Comparison of ENCODE assay signal across 15 cellular contexts in genomic region chr5:107874810-107875209, GRCh38.
DNase-seq lines count a peak whose midpoint lies in the region; ATAC-seq and TF ChIP-seq lines count a peak whose summit lies in the region.
"Had no signal": no experiment of that assay in that cellular context is flagged by ENCODE, and none has a peak within 500 bp of the region (broad histone marks: within the 10 kb centered on the region; RNA-seq: fewer than 3 reads in every experiment).

No MANE protein-coding gene starts in this region.

- H4K20me1 ChIP-seq in PC-3 (ENCODE audit: low read length), result no peaks in the 10 kb centered on the region

- no TSS peak for BruUV-seq in PC-3 (replicated peaks; lab: Mats Ljungman, UMichigan)

- H3K9ac ChIP-seq in PC-3 (ENCODE audit: low read length), result no peak overlapping the region

- H3K9me2 ChIP-seq in PC-3 (replicated peaks; ENCODE audit: low read length), result no peaks in the 10 kb centered on the region

- H3K4me1 ChIP-seq in ACC112 (ENCODE audit: control insufficient read depth, insufficient read depth, low read length, unreplicated experiment), result peaks cover 26% of the 10 kb centered on the region
- H3K4me1 ChIP-seq in PC-3 (ENCODE audit: insufficient read depth, low read length), result peaks cover 27% of the 10 kb centered on the region

- no peaks in the 10 kb centered on the region for H3K9me3 ChIP-seq in PC-3 (ENCODE audit: low read length)
- H3K9me3 ChIP-seq: tibial nerve had no signal

- POLR2A ChIA-PET in PC-3 (lab: Charles Lee; ENCODE audit: unreplicated experiment), result no interaction called here

- peak; percentile 62 for ATAC-seq in PC-3
- no peak for ATAC-seq in GM19395 (IDR thresholded peaks at IDR 0.05; ENCODE audit: unreplicated experiment)
- ATAC-seq in HG02610 (IDR thresholded peaks at IDR 0.05; ENCODE audit: unreplicated experiment), result no peak

- CTCF ChIA-PET in PC-3 (lab: Charles Lee), result no interaction called here

- no peak overlapping the region for H3K4me3 ChIP-seq in ACC112 (ENCODE audit: low read depth, low read length)
- H3K4me3 ChIP-seq in PC-3 (ENCODE audit: low read length), result no peak overlapping the region
- H3K4me3 ChIP-seq in foreskin fibroblast (ENCODE audit: low read depth in 1 of 2, low read length in 2 of 2), result no peak overlapping the region
- H3K4me3 ChIP-seq: tibial nerve had no signal

- H3K27ac ChIP-seq in ACC112 (ENCODE audit: low read depth, low read length) (no peak overlapping the region), PC-3 (ENCODE audit: low read length) (no peak overlapping the region)

- H3K36me3 ChIP-seq in ACC112 (ENCODE audit: insufficient read depth, low read length), result no peaks in the 10 kb centered on the region
- no peaks in the 10 kb centered on the region for H3K36me3 ChIP-seq in PC-3 (ENCODE audit: low read depth, low read length)

- peak overlapping the region; percentile 3; the same call in 1 of the 2 replicates for H3K4me2 ChIP-seq in PC-3 (ENCODE audit: low read length)

- H3F3A ChIP-seq in PC-3 (ENCODE audit: low read length, unreplicated experiment), result no peaks in the 10 kb centered on the region

- intact Hi-C loops in PC-3 (cut with micrococcal nuclease), result no loop called here

- no peak for TF ChIP-seq CTCF in PC-3 (conservative IDR thresholded peaks at IDR 0.05; ENCODE audit: low read depth, low read length)
- no peak for TF ChIP-seq CTCF in foreskin fibroblast (IDR thresholded peaks at IDR 0.05; ENCODE audit: low read depth, low read length)

- peak overlapping the region; percentile 44 for H2AFZ ChIP-seq in ACC112 (ENCODE audit: low read length, unreplicated experiment)
- no peak overlapping the region for H2AFZ ChIP-seq in PC-3 (ENCODE audit: low read length)

- DNase-seq in GM03348 (ENCODE audit: low spot score) (peak; percentile 33), PC-3 (peak; percentile 54), foreskin fibroblast (peak; percentile 57 to 72)
- DNase-seq in stimulated activated naive CD4-positive, alpha-beta T cell (lab: John Stamatoyannopoulos, UW), result no peak
- no peak for DNase-seq in activated CD8-positive, alpha-beta memory T cell treated with anti-CD3 and anti-CD28 coated beads for 24 hours
- DNase-seq: activated CD4-positive, alpha-beta T cell treated with anti-CD3 and anti-CD28 coated beads for 48 hours; hypothalamus; NCI-H187; NCI-H524 treated with DMSO at 0.1 percent for 48 hours; occipital lobe; stimulated activated CD4-positive, alpha-beta T cell treated with anti-CD3 and anti-CD28 coated beads, Interleukin-4, amount 100 ng/mL, for 4 hours had no signal

- H3K27me3 ChIP-seq in ACC112 (ENCODE audit: insufficient read depth, low read length) (no peaks in the 10 kb centered on the region), PC-3 (ENCODE audit: low read length) (no peaks in the 10 kb centered on the region)
- H3K27me3 ChIP-seq: tibial nerve had no signal

- H3K79me2 ChIP-seq in ACC112 (ENCODE audit: control insufficient read depth, insufficient read depth, low read length, unreplicated experiment) (no peaks in the 10 kb centered on the region), PC-3 (ENCODE audit: low read length) (no peaks in the 10 kb centered on the region)

Comparison
In these comparisons a context has a peak if more than half of its experiments do, and no peak if none do; other contexts are left out.
1. DNase-seq: peak in GM03348 (single experiment), PC-3 (single experiment) and foreskin fibroblast (2 of 2); none in stimulated activated naive CD4-positive, alpha-beta T cell (0 of 6) and activated CD8-positive, alpha-beta memory T cell treated with anti-CD3 and anti-CD28 coated beads for 24 hours (single experiment).